ENCODE assay signal across 8 cellular contexts in the genomic region with DNA sequence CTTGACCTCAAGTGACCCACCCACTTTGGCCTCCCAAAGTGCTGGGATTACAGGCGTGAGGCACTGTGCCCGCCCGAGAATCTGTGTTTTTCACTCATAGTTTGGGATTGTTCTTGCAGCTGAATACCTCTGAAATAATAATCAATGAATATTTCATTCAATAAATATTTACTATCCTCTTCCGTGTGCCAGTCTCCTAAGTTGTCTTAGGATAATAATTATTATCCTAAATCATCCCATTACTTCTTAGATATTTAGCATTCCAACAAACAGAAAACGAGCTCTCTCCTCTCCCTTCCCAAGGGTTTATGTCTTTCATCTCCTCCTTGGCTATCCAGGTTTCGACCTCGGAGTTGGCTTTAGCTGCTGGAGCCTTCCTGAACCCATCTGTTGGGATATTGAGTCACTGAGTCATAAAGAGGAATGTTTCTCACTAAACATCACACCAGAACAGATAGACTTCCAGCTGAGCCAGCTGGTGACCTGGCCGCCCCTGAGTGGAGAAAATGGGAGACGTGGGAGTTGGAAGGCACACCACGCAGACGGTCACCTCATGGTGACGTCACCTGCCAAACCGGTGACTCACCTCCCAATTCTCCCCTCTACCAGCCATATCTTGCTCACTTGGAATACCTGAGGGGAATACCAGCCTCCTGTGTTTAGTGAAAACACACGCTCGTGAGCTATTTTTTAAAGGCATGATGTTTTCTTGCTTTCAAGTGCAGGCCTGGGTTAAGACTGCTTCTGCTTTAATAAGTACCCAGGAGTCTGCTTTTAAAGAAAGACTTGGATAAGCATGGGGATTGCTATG. TPM values are rescaled to one million over a fixed set of nuclear protein-coding genes. Genes with fewer than 3 reads are reported as not detected.
A peak's percentile ranks its signal among the peaks of the same experiment; 100 is the strongest.
DNase-seq lines count a peak whose midpoint lies in the region; ATAC-seq and TF ChIP-seq lines count a peak whose summit lies in the region.

No MANE protein-coding gene starts in this region.

- CTCF ChIA-PET in GM10248 (lab: Yijun Ruan, JAX): interaction anchor here (0.9 to 4.4 kb wide), 17 partner anchors 11 to 312 kb away, joined by 3 to 40 read pairs (median 5); partner anchors contain the start of gene BHLHE40

- no peaks in the 10 kb centered on the region for H3K36me3 Mint-ChIP-seq in progenitor cell of endocrine pancreas (ENCODE audit: insufficient read depth)

- no peak overlapping the region for H3K4me3 Mint-ChIP-seq in progenitor cell of endocrine pancreas (ENCODE audit: low read depth)

- POLR2A ChIA-PET in GM10248 (lab: Yijun Ruan, JAX): interaction anchor here (0.7 to 3.0 kb wide), 5 partner anchors 12 to 45 kb away, joined by 3 to 9 read pairs (median 6); partner anchors contain the start of gene BHLHE40

- H3K4me3 ChIP-seq in epithelial cell of proximal tubule (ENCODE audit: low read depth, low read length): no peak overlapping the region

- H3K9me3 Mint-ChIP-seq in progenitor cell of endocrine pancreas (ENCODE audit: low read depth): no peaks in the 10 kb centered on the region

- ATAC-seq in GM18511 (IDR thresholded peaks at IDR 0.05; ENCODE audit: unreplicated experiment): no peak
- no peak for ATAC-seq in HG03442 (IDR thresholded peaks at IDR 0.05; ENCODE audit: unreplicated experiment)

- peaks cover 55% of the 10 kb centered on the region for H3K27me3 Mint-ChIP-seq in progenitor cell of endocrine pancreas

- peak; percentile 97 for DNase-seq in Daoy (ENCODE audit: low read depth)
- peak; percentile 79 for DNase-seq in NCI-H460 (ENCODE audit: extremely low read depth, low read depth)
- peak; percentile 98 for DNase-seq in epithelial cell of proximal tubule (ENCODE audit: low read depth)
- no peak for DNase-seq in progenitor cell of endocrine pancreas (ENCODE audit: low spot score, unreplicated experiment)
- no peak for DNase-seq in GM10248 (ENCODE audit: extremely low spot score)
- DNase-seq in NCI-H2107 treated with DMSO at 0.1 percent for 48 hours (lab: John Stamatoyannopoulos, UW; ENCODE audit: unreplicated experiment): no peak

- peaks cover 3% of the 10 kb centered on the region for H3K4me1 Mint-ChIP-seq in progenitor cell of endocrine pancreas (ENCODE audit: low read depth)

- H3K27ac Mint-ChIP-seq in progenitor cell of endocrine pancreas: peak overlapping the region; percentile 32

- TF ChIP-seq CTCF in epithelial cell of proximal tubule (conservative IDR thresholded peaks at IDR 0.05; ENCODE audit: low read depth, low read length): no peak
- TF ChIP-seq CTCF in progenitor cell of endocrine pancreas (IDR thresholded peaks at IDR 0.05; ENCODE audit: unreplicated experiment): no peak
- TF ChIP-seq CTCF in GM10248 (IDR thresholded peaks at IDR 0.05; ENCODE audit: control extremely low read depth, extremely low read depth, low read depth, missing control alignments): no peak

RNA-seq across cellular contexts. Expression of gene BHLHE40, which starts 43.9 kb away (rescaled TPM):
- total RNA-seq in Daoy (2014; rRNA removed; shearing (Covaris generic)): 5.3 and 11.1 TPM in 2 replicates
- total RNA-seq in NCI-H460 (2014; rRNA removed; shearing (Covaris generic)): 64.5 and 76.8 TPM in 2 replicates
- polyA plus RNA-seq in NCI-H460 (2014; cell fraction: nucleus; rRNA removed): 27.8 and 29.0 TPM in 2 replicates
- 47.2 and 96.3 TPM in 2 replicates for total RNA-seq in epithelial cell of proximal tubule
- 1.1 and 1.3 TPM in 2 replicates for total RNA-seq in progenitor cell of endocrine pancreas

Comparison
In these comparisons a context has a peak if more than half of its experiments do, and no peak if none do; other contexts are left out.
1. DNase-seq: peak in Daoy (single experiment), NCI-H460 (single experiment) and epithelial cell of proximal tubule (single experiment); none in progenitor cell of endocrine pancreas (single experiment), GM10248 (single experiment) and NCI-H2107 treated with DMSO at 0.1 percent for 48 hours (single experiment).